In genomic region chr4:128427832-128428366, GRCh38 we compare ENCODE assay signal across 8 cellular contexts.
DNase-seq lines count a peak whose midpoint lies in the region; ATAC-seq, FAIRE-seq and TF ChIP-seq lines count a peak whose summit lies in the region.

No MANE protein-coding gene starts in this region.

- H3K4me3 ChIP-seq in SU-DHL-6 (ENCODE audit: insufficient read depth, low read length, poor library complexity, severe bottlenecking) (no peak overlapping the region), left ventricle myocardium inferior (peak overlapping the region; percentile 33)

- H3K4me2 ChIP-seq in SU-DHL-6 (ENCODE audit: low read depth, low read length, poor library complexity, severe bottlenecking), result peak overlapping the region; percentile 21

- H2AFZ ChIP-seq in SU-DHL-6 (ENCODE audit: low read depth, low read length, severe bottlenecking), result peak overlapping the region; percentile 80

- H4K20me1 ChIP-seq in SU-DHL-6 (ENCODE audit: low read depth, low read length), result no peaks in the 10 kb centered on the region

- no peak overlapping the region for H3K27ac ChIP-seq in SU-DHL-6 (ENCODE audit: low read depth, low read length)
- H3K27ac ChIP-seq in left ventricle myocardium inferior (replicated peaks), result peak overlapping the region; percentile 45

- H3K36me3 ChIP-seq in SU-DHL-6 (ENCODE audit: low read length) (no peaks in the 10 kb centered on the region), left ventricle myocardium inferior (no peaks in the 10 kb centered on the region)

- intact Hi-C loops in left ventricle myocardium inferior (cut with micrococcal nuclease), result no loop called here

- H3K27me3 ChIP-seq in SU-DHL-6 (ENCODE audit: low read length) (no peaks in the 10 kb centered on the region), left ventricle myocardium inferior (ENCODE audit: low read depth) (no peaks in the 10 kb centered on the region)

- DNase-seq in D721Med (ENCODE audit: insufficient read length, low spot score), result no peak
- DNase-seq in left ventricle myocardium inferior, result no peak
- peak; percentile 90 for DNase-seq in urothelium cell line (ENCODE audit: low spot score)
- DNase-seq in activated effector memory CD4-positive, alpha-beta T cell treated with Interleukin-2 at 50 U/mL for 16 hours, result no peak

- H3K9ac ChIP-seq in SU-DHL-6 (ENCODE audit: low read length), result no peak overlapping the region

- ATAC-seq in GM21723 (IDR thresholded peaks at IDR 0.05; ENCODE audit: unreplicated experiment), result no peak
- no peak for ATAC-seq in GM19463 (IDR thresholded peaks at IDR 0.05; ENCODE audit: unreplicated experiment)

- peaks cover 32% of the 10 kb centered on the region for H3K4me1 ChIP-seq in left ventricle myocardium inferior

- no peaks in the 10 kb centered on the region for H3K79me2 ChIP-seq in SU-DHL-6 (ENCODE audit: insufficient read depth, low read length)

- no peaks in the 10 kb centered on the region for H3K9me3 ChIP-seq in SU-DHL-6 (ENCODE audit: insufficient read depth, low read length)
- peaks cover 22% of the 10 kb centered on the region for H3K9me3 ChIP-seq in left ventricle myocardium inferior (replicated peaks)

- TF ChIP-seq CTCF in D721Med (IDR thresholded peaks at IDR 0.05; ENCODE audit: insufficient read depth, missing control alignments), result peak; percentile 53
- peak; percentile 61 for TF ChIP-seq CTCF in LNCAP (IDR thresholded peaks at IDR 0.05)
- no peak for TF ChIP-seq CTCF in SU-DHL-6 (IDR thresholded peaks at IDR 0.05; ENCODE audit: insufficient read depth, low read length, poor library complexity, severe bottlenecking)
- TF ChIP-seq CTCF in left ventricle myocardium inferior (IDR thresholded peaks at IDR 0.05; ENCODE audit: borderline replicate concordance), result peak; percentile 54

- no peaks in the 10 kb centered on the region for H3K9me2 ChIP-seq in SU-DHL-6 (replicated peaks; ENCODE audit: insufficient read depth, low read length)

- H3F3A ChIP-seq in SU-DHL-6 (ENCODE audit: insufficient read depth), result no peaks in the 10 kb centered on the region

- no peak for FAIRE-seq in D721Med (lab: Jason Lieb, UNC)
- FAIRE-seq in urothelium cell line (lab: Jason Lieb, UNC), result peak; percentile 84
